In the genomic region with DNA sequence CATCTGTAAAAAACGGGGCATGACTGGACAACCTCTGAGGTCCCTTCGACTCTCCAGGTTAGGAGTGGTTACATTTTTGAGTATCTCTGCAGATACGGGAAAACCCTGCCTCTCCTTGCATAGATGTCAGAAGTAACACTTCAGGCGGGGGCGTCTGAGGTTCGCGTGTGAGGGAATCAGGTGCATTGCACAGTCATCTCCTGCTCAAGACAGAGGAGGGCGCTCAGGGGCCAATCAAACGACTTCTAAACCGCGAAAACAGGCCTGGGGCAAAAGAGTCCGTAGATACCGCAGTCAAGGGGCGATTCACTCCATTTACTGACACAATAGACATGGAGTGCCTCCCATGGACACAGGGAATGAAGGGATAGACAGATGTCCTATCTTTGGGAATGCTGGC, we compare ENCODE assay signal across 11 cellular contexts. TPM values are rescaled to one million over a fixed set of nuclear protein-coding genes. Genes with fewer than 3 reads are reported as not detected.
DNase-seq lines count a peak whose midpoint lies in the region; ATAC-seq, FAIRE-seq and TF ChIP-seq lines count a peak whose summit lies in the region.
"Had no signal": no experiment of that assay in that cellular context is flagged by ENCODE, and none has a peak within 500 bp of the region (broad histone marks: within the 10 kb centered on the region; RNA-seq: fewer than 3 reads in every experiment).

No MANE protein-coding gene starts in this region.

- DNase-seq in DMS153 treated with DMSO at 0.1 percent for 48 hours (lab: John Stamatoyannopoulos, UW; ENCODE audit: unreplicated experiment) (peak; percentile 73), H7 (peak; percentile 45), SK-MEL-5 (ENCODE audit: low read depth, low spot score) (peak; percentile 37), H54 (ENCODE audit: insufficient read length, low spot score) (no peak), mucosa of gallbladder (ENCODE audit: low spot score) (no peak)
- DNase-seq in activated naive CD8-positive, alpha-beta T cell treated with anti-CD3 and anti-CD28 coated beads, Interleukin-2, amount 50 U/mL, for 24 hours: no peak
- DNase-seq: heart left ventricle, NCI-H1417 treated with DMSO at 0.1 percent for 48 hours, NCI-H524 treated with DMSO at 0.1 percent for 48 hours had no signal

- H3K4me3 Mint-ChIP-seq in activated naive CD8-positive, alpha-beta T cell treated with anti-CD3 and anti-CD28 coated beads, Interleukin-2, amount 50 U/mL, for 24 hours: no peak overlapping the region

- H3K4me1 Mint-ChIP-seq in activated naive CD8-positive, alpha-beta T cell treated with anti-CD3 and anti-CD28 coated beads, Interleukin-2, amount 50 U/mL, for 24 hours: no peaks in the 10 kb centered on the region

- peaks cover 38% of the 10 kb centered on the region for H3K27me3 Mint-ChIP-seq in activated naive CD8-positive, alpha-beta T cell treated with anti-CD3 and anti-CD28 coated beads, Interleukin-2, amount 50 U/mL, for 24 hours

- H3K4me3 ChIP-seq in H7 (ENCODE audit: insufficient read depth, low read depth, low read length) (no peak overlapping the region), iPS-18c (ENCODE audit: insufficient read depth, low read depth, low read length) (0 out of 2 replicates have a peak overlapping the region, but pooled peaks have one; percentile 2)
- H3K4me3 ChIP-seq: heart left ventricle had no signal

- no peak overlapping the region for H3K27ac Mint-ChIP-seq in activated naive CD8-positive, alpha-beta T cell treated with anti-CD3 and anti-CD28 coated beads, Interleukin-2, amount 50 U/mL, for 24 hours

- no peak for ATAC-seq in GM19397 (IDR thresholded peaks at IDR 0.05; ENCODE audit: unreplicated experiment)
- ATAC-seq in activated naive CD8-positive, alpha-beta T cell treated with anti-CD3 and anti-CD28 coated beads, Interleukin-2, amount 50 U/mL, for 24 hours: no peak
- ATAC-seq: heart left ventricle had no signal

- no peaks in the 10 kb centered on the region for H3K9me3 Mint-ChIP-seq in activated naive CD8-positive, alpha-beta T cell treated with anti-CD3 and anti-CD28 coated beads, Interleukin-2, amount 50 U/mL, for 24 hours

- TF ChIP-seq POLR2A in H54 (IDR thresholded peaks at IDR 0.05; ENCODE audit: low read depth, low read length): no peak

- no peaks in the 10 kb centered on the region; the same call in 1 of the 2 replicates for H3K27me3 ChIP-seq in H7 (ENCODE audit: control insufficient read depth, insufficient read depth, low read length)

- FAIRE-seq in H54 (lab: Jason Lieb, UNC): no peak

- no peaks in the 10 kb centered on the region for H3K36me3 Mint-ChIP-seq in activated naive CD8-positive, alpha-beta T cell treated with anti-CD3 and anti-CD28 coated beads, Interleukin-2, amount 50 U/mL, for 24 hours (ENCODE audit: low read depth)

- peaks cover 4% of the 10 kb centered on the region for H3K9me3 ChIP-seq in iPS-18c (ENCODE audit: control insufficient read depth, insufficient read depth, low read length)

- in situ Hi-C loops in SK-MEL-5 (cut with HindIII; ENCODE audit: low pct_unique_long_range_greater_than_20kb, low sequenced_read_pairs): no loop called here

- H3K36me3 ChIP-seq in H7 (replicated peaks; ENCODE audit: control insufficient read depth, insufficient read depth, low read length): no peaks in the 10 kb centered on the region
- H3K36me3 ChIP-seq: heart left ventricle had no signal

RNA-seq across cellular contexts. Expression of a gene that starts 31.7 kb away (rescaled TPM):
- total RNA-seq in H7 (2014; rRNA removed; shearing (Covaris generic)): 0.10 and 0.55 TPM in 2 replicates
- not detected in 2 replicates for total RNA-seq in SK-MEL-5 (2014; rRNA removed; shearing (Covaris generic))
- polyA plus RNA-seq in SK-MEL-5 (2015; cell fraction: cytosol; rRNA removed): not detected in 2 replicates
- polyA plus RNA-seq in SK-MEL-5 (2015; cell fraction: nucleus; rRNA removed): not detected in 2 replicates
- total RNA-seq in mucosa of gallbladder: 0.66 TPM

Comparison
In these comparisons a context has a peak if more than half of its experiments do, and no peak if none do; other contexts are left out.
1. DNase-seq: peak in DMS153 treated with DMSO at 0.1 percent for 48 hours (single experiment), H7 (single experiment) and SK-MEL-5 (single experiment); none in H54 (single experiment), mucosa of gallbladder (single experiment) and activated naive CD8-positive, alpha-beta T cell treated with anti-CD3 and anti-CD28 coated beads, Interleukin-2, amount 50 U/mL, for 24 hours (single experiment).